ENCODE assay signal across 15 cellular contexts in genomic region chr1:81833722-81834121, GRCh38. TPM values are rescaled to one million over a fixed set of nuclear protein-coding genes. Genes with fewer than 3 reads are reported as not detected.
"Had no signal": no experiment of that assay in that cellular context is flagged by ENCODE, and none has a peak within 500 bp of the region (broad histone marks: within the 10 kb centered on the region; RNA-seq: fewer than 3 reads in every experiment).

No MANE protein-coding gene starts in this region.

- H3K4me1 Mint-ChIP-seq: activated CD4-positive, alpha-beta T cell treated with anti-CD3 and anti-CD28 coated beads, Interleukin-2, amount 10 ng/mL, durations not matched to agents 24 days and 14 days; activated T-helper 17 cell treated with anti-CD3 and anti-CD28 coated beads, Interleukin-2, amount 50 U/mL, for 72 hours; stimulated activated effector memory CD8-positive, alpha-beta T cell treated with anti-CD3 and anti-CD28 coated beads, Interleukin-12 subunit alpha, Interleukin-12 subunit beta, amount 100 ng/mL, for 72 hours; T-helper 17 cell had no signal

- H3K4me3 ChIP-seq: esophagus muscularis mucosa, gastrocnemius medialis, heart right ventricle, left ventricle myocardium inferior, thyroid gland, uterus had no signal

- H3K9me3 Mint-ChIP-seq: activated CD4-positive, alpha-beta T cell treated with anti-CD3 and anti-CD28 coated beads, Interleukin-2, amount 10 ng/mL, durations not matched to agents 24 days and 14 days; activated naive CD4-positive, alpha-beta T cell treated with anti-CD3 and anti-CD28 coated beads for 36 hours; activated T-helper 17 cell treated with anti-CD3 and anti-CD28 coated beads, Interleukin-2, amount 50 U/mL, for 72 hours; WTC11 had no signal

- H3K27me3 Mint-ChIP-seq: activated CD4-positive, alpha-beta T cell treated with anti-CD3 and anti-CD28 coated beads, Interleukin-2, amount 10 ng/mL, durations not matched to agents 24 days and 14 days; activated T-helper 17 cell treated with anti-CD3 and anti-CD28 coated beads, Interleukin-2, amount 50 U/mL, for 72 hours; T-helper 17 cell had no signal

- H3K9me3 ChIP-seq: esophagus muscularis mucosa, gastrocnemius medialis, heart right ventricle, left ventricle myocardium inferior, thyroid gland, uterus had no signal

- H3K4me3 Mint-ChIP-seq: activated CD4-positive, alpha-beta T cell treated with anti-CD3 and anti-CD28 coated beads, Interleukin-2, amount 10 ng/mL, durations not matched to agents 24 days and 14 days; activated naive CD4-positive, alpha-beta T cell treated with anti-CD3 and anti-CD28 coated beads for 36 hours; activated T-helper 17 cell treated with anti-CD3 and anti-CD28 coated beads, Interleukin-2, amount 50 U/mL, for 72 hours; stimulated activated effector memory CD8-positive, alpha-beta T cell treated with anti-CD3 and anti-CD28 coated beads, Interleukin-12 subunit alpha, Interleukin-12 subunit beta, amount 100 ng/mL, for 72 hours; T-helper 17 cell; WTC11 had no signal

- DNase-seq: activated CD4-positive, alpha-beta T cell treated with anti-CD3 and anti-CD28 coated beads, Interleukin-2, amount 10 ng/mL, durations not matched to agents 24 days and 14 days; activated CD8-positive, alpha-beta memory T cell treated with anti-CD3 and anti-CD28 coated beads for 24 hours; activated naive CD4-positive, alpha-beta T cell treated with anti-CD3 and anti-CD28 coated beads for 36 hours; gastrocnemius medialis; heart right ventricle; left ventricle myocardium inferior; right cardiac atrium; small intestine; T-helper 17 cell; thyroid gland; uterus had no signal

- H3K27ac ChIP-seq: esophagus muscularis mucosa, gastrocnemius medialis, uterus had no signal

- H3K36me3 Mint-ChIP-seq: stimulated activated effector memory CD8-positive, alpha-beta T cell treated with anti-CD3 and anti-CD28 coated beads, Interleukin-12 subunit alpha, Interleukin-12 subunit beta, amount 100 ng/mL, for 72 hours had no signal

- H3K27ac Mint-ChIP-seq: activated CD4-positive, alpha-beta T cell treated with anti-CD3 and anti-CD28 coated beads, Interleukin-2, amount 10 ng/mL, durations not matched to agents 24 days and 14 days; activated naive CD4-positive, alpha-beta T cell treated with anti-CD3 and anti-CD28 coated beads for 36 hours; activated T-helper 17 cell treated with anti-CD3 and anti-CD28 coated beads, Interleukin-2, amount 50 U/mL, for 72 hours; stimulated activated effector memory CD8-positive, alpha-beta T cell treated with anti-CD3 and anti-CD28 coated beads, Interleukin-12 subunit alpha, Interleukin-12 subunit beta, amount 100 ng/mL, for 72 hours; T-helper 17 cell had no signal

- H3K36me3 ChIP-seq: esophagus muscularis mucosa, gastrocnemius medialis, heart right ventricle, left ventricle myocardium inferior, thyroid gland, uterus had no signal

- H3K27me3 ChIP-seq: esophagus muscularis mucosa, gastrocnemius medialis, heart right ventricle, thyroid gland, uterus had no signal

- H3K4me1 ChIP-seq: uterus had no signal

RNA-seq across cellular contexts. Expression of gene ADGRL2, which starts 33.0 kb away (rescaled TPM):
- total RNA-seq: activated naive CD4-positive, alpha-beta T cell treated with anti-CD3 and anti-CD28 coated beads for 36 hours; activated T-helper 17 cell treated with anti-CD3 and anti-CD28 coated beads, Interleukin-2, amount 50 U/mL, for 72 hours; T-helper 17 cell had no signal
